ENCODE assay signal across 10 cellular contexts in the genomic region with DNA sequence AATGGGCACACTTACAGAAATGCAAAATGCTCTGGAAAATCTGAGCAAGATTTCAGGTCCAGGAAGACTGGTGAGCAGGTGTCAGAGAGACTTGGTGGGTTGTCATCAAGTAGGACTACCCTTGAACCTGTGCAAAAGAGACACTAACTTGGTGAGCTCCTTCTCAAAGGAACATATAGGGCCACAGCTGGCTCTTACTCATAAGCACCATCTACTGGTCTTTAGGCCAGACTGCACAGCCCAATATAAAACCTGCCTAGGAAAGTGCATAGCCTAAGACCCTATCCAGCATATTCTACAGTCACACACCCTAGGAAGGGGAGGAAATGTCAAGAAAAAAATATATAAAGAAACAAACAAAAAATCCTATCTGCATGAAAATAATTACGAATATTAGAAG. TPM values are rescaled to one million over a fixed set of nuclear protein-coding genes. Genes with fewer than 3 reads are reported as not detected.
DNase-seq lines count a peak whose midpoint lies in the region; ATAC-seq and TF ChIP-seq lines count a peak whose summit lies in the region.
"Had no signal": no experiment of that assay in that cellular context is flagged by ENCODE, and none has a peak within 500 bp of the region (broad histone marks: within the 10 kb centered on the region; RNA-seq: fewer than 3 reads in every experiment).

No MANE protein-coding gene starts in this region.

- H3K9me3 ChIP-seq in SK-N-MC (ENCODE audit: low read depth, low read length) (no peaks in the 10 kb centered on the region), upper lobe of right lung (no peaks in the 10 kb centered on the region)

- ATAC-seq in GM18867 (IDR thresholded peaks at IDR 0.05; ENCODE audit: unreplicated experiment) (peak; percentile 75), HG03432 (IDR thresholded peaks at IDR 0.05; ENCODE audit: unreplicated experiment) (peak; percentile 88), upper lobe of right lung (peak; percentile 55), HG02970 (IDR thresholded peaks at IDR 0.05; ENCODE audit: low FRiP score, unreplicated experiment) (no peak)

- peak; percentile 32 for TF ChIP-seq CTCF in glutamatergic neuron (IDR thresholded peaks at IDR 0.05; ENCODE audit: partially characterized antibody, unreplicated experiment)
- TF ChIP-seq CTCF in upper lobe of right lung (IDR thresholded peaks at IDR 0.05): peak; percentile 48

- no peak overlapping the region for H3K9ac ChIP-seq in SK-N-MC (ENCODE audit: insufficient read length)

- no peak overlapping the region for H3K4me3 Mint-ChIP-seq in glutamatergic neuron (ENCODE audit: unreplicated experiment)
- H3K4me3 Mint-ChIP-seq: T-cell had no signal

- H3K4me3 ChIP-seq in SK-N-MC: no peak overlapping the region
- H3K4me3 ChIP-seq in upper lobe of right lung: no peak overlapping the region
- H3K4me3 ChIP-seq: skin epidermis had no signal

- H3K36me3 ChIP-seq in SK-N-MC (ENCODE audit: insufficient read depth, low read length) (no peaks in the 10 kb centered on the region), upper lobe of right lung (no peaks in the 10 kb centered on the region)

- peak; percentile 38 for DNase-seq in COLO829 (ENCODE audit: low spot score)
- peak; percentile 32 for DNase-seq in SK-N-MC (ENCODE audit: low read depth, low spot score)
- no peak for DNase-seq in glutamatergic neuron
- no peak for DNase-seq in upper lobe of right lung
- DNase-seq in stimulated activated naive CD4-positive, alpha-beta T cell treated with Interleukin-2 at 50 U/mL for 16 hours (lab: John Stamatoyannopoulos, UW): no peak
- DNase-seq: T-cell had no signal

- H3K27ac Mint-ChIP-seq in glutamatergic neuron (ENCODE audit: unreplicated experiment): no peak overlapping the region
- H3K27ac Mint-ChIP-seq: T-cell had no signal

- H3K27me3 ChIP-seq in upper lobe of right lung: no peaks in the 10 kb centered on the region

- H3K36me3 Mint-ChIP-seq in glutamatergic neuron (ENCODE audit: unreplicated experiment): no peaks in the 10 kb centered on the region
- H3K36me3 Mint-ChIP-seq: T-cell had no signal

- intact Hi-C loops in upper lobe of right lung (cut with DNase I): no loop called here

- H3K4me1 Mint-ChIP-seq in glutamatergic neuron (ENCODE audit: low read depth, unreplicated experiment): no peaks in the 10 kb centered on the region

- peaks cover 5% of the 10 kb centered on the region for H3K9me3 Mint-ChIP-seq in glutamatergic neuron (ENCODE audit: unreplicated experiment)

- H3K27ac ChIP-seq in SK-N-MC (no peak overlapping the region), upper lobe of right lung (no peak overlapping the region)
- H3K27ac ChIP-seq: skin epidermis had no signal

- no peaks in the 10 kb centered on the region for H3K27me3 Mint-ChIP-seq in glutamatergic neuron (ENCODE audit: unreplicated experiment)

- H3K4me1 ChIP-seq in upper lobe of right lung: no peaks in the 10 kb centered on the region

RNA-seq across cellular contexts. Expression of a gene that starts 18.2 kb away (rescaled TPM):
- total RNA-seq in glutamatergic neuron (ENCODE audit: unreplicated experiment): not detected
- total RNA-seq in upper lobe of right lung: not detected
- total RNA-seq: T-cell had no signal

RNA-seq across cellular contexts. Expression of a gene that starts 57.5 kb away (rescaled TPM):
- not detected for total RNA-seq in glutamatergic neuron (ENCODE audit: unreplicated experiment)
- not detected for total RNA-seq in upper lobe of right lung
- total RNA-seq: T-cell had no signal

Comparison
In these comparisons a context has a peak if more than half of its experiments do, and no peak if none do; other contexts are left out.
1. DNase-seq: peak in COLO829 (single experiment) and SK-N-MC (single experiment); none in glutamatergic neuron (single experiment), upper lobe of right lung (single experiment) and stimulated activated naive CD4-positive, alpha-beta T cell treated with Interleukin-2 at 50 U/mL for 16 hours (single experiment).